Comparison of ENCODE assay signal across 15 cellular contexts in genomic region chrX:43666301-43666912, GRCh38.
"Had no signal": no experiment of that assay in that cellular context is flagged by ENCODE, and none has a peak within 500 bp of the region (broad histone marks: within the 10 kb centered on the region; RNA-seq: fewer than 3 reads in every experiment).

No MANE protein-coding gene starts in this region.

- H3K27me3 Mint-ChIP-seq: activated B cell treated with CpG ODN at 0.5 μM for 24 hours; activated naive CD8-positive, alpha-beta T cell treated with anti-CD3 and anti-CD28 coated beads, Interleukin-2, amount 10 ng/mL, durations not matched to agents 7 days and 5 days had no signal

- H3K36me3 Mint-ChIP-seq: activated naive CD8-positive, alpha-beta T cell treated with anti-CD3 and anti-CD28 coated beads, Interleukin-2, amount 10 ng/mL, durations not matched to agents 7 days and 5 days had no signal

- H3K4me3 ChIP-seq: esophagus squamous epithelium, lung, SJCRH30, transverse colon had no signal

- H3K9me3 Mint-ChIP-seq: activated B cell treated with CpG ODN at 0.5 μM for 24 hours; activated naive CD8-positive, alpha-beta T cell treated with anti-CD3 and anti-CD28 coated beads, Interleukin-2, amount 10 ng/mL, durations not matched to agents 7 days and 5 days had no signal

- H3K4me1 Mint-ChIP-seq: activated B cell treated with CpG ODN at 0.5 μM for 24 hours had no signal

- H3K4me3 Mint-ChIP-seq: activated B cell treated with CpG ODN at 0.5 μM for 24 hours; activated naive CD8-positive, alpha-beta T cell treated with anti-CD3 and anti-CD28 coated beads, Interleukin-2, amount 10 ng/mL, durations not matched to agents 7 days and 5 days; naive thymus-derived CD4-positive, alpha-beta T cell had no signal

- H3K36me3 ChIP-seq: esophagus squamous epithelium, SJCRH30, transverse colon had no signal

- H3K4me1 ChIP-seq: parathyroid adenoma, SJCRH30 had no signal

- H3K27ac ChIP-seq: esophagus squamous epithelium, parathyroid adenoma, SJCRH30, transverse colon had no signal

- H3K9me3 ChIP-seq: esophagus squamous epithelium, SJCRH30, transverse colon had no signal

- H3K9ac ChIP-seq: parathyroid adenoma had no signal

- DNase-seq: activated B cell treated with CpG ODN at 0.5 μM for 24 hours; activated CD4-positive, alpha-beta T cell treated with anti-CD3 and anti-CD28 coated beads, Interleukin-2, amount 50 U/mL, for 4 hours; activated naive CD8-positive, alpha-beta T cell treated with anti-CD3 and anti-CD28 coated beads, Interleukin-2, amount 10 ng/mL, durations not matched to agents 7 days and 5 days; aorta; esophagus squamous epithelium; foreskin fibroblast; glutamatergic neuron; left cardiac atrium; naive thymus-derived CD4-positive, alpha-beta T cell; SJCRH30; stimulated activated CD4-positive, alpha-beta T cell treated with anti-CD3 and anti-CD28 coated beads, Interleukin-15, amount 100 ng/mL, for 24 hours; stimulated activated CD4-positive, alpha-beta T cell treated with anti-CD3 and anti-CD28 coated beads, Interleukin-4, amount 100 ng/mL, for 4 hours; transverse colon had no signal

- H3K27me3 ChIP-seq: esophagus squamous epithelium, SJCRH30, transverse colon had no signal

- H3K27ac Mint-ChIP-seq: activated B cell treated with CpG ODN at 0.5 μM for 24 hours; activated naive CD8-positive, alpha-beta T cell treated with anti-CD3 and anti-CD28 coated beads, Interleukin-2, amount 10 ng/mL, durations not matched to agents 7 days and 5 days; naive thymus-derived CD4-positive, alpha-beta T cell had no signal

- ATAC-seq: left cardiac atrium; naive thymus-derived CD4-positive, alpha-beta T cell had no signal
